ENCODE assay signal across 8 cellular contexts in genomic region chr17:68200689-68201424, GRCh38. TPM values are rescaled to one million over a fixed set of nuclear protein-coding genes. Genes with fewer than 3 reads are reported as not detected.
DNase-seq lines count a peak whose midpoint lies in the region; ATAC-seq and TF ChIP-seq lines count a peak whose summit lies in the region.

No MANE protein-coding gene starts in this region.

- H3K36me3 Mint-ChIP-seq in type B pancreatic cell = no peaks in the 10 kb centered on the region

- no peaks in the 10 kb centered on the region for H3K9me3 Mint-ChIP-seq in type B pancreatic cell

- H3K36me3 ChIP-seq in KOPT-K1 (ENCODE audit: insufficient read depth, low read length) = no peaks in the 10 kb centered on the region

- H3K4me1 Mint-ChIP-seq in type B pancreatic cell (ENCODE audit: unreplicated experiment) = peaks cover 10% of the 10 kb centered on the region

- peak overlapping the region; percentile 68 for H3K4me3 Mint-ChIP-seq in type B pancreatic cell

- POLR2A ChIA-PET in RWPE1 (lab: Yijun Ruan, JAX; ENCODE audit: low non-redundant PET) = no interaction called here

- peaks cover 9% of the 10 kb centered on the region for H3K9me3 ChIP-seq in KOPT-K1 (ENCODE audit: insufficient read depth, low read length, poor library complexity, severe bottlenecking)

- H3K27ac ChIP-seq in KOPT-K1 (ENCODE audit: low read depth, low read length, poor library complexity, severe bottlenecking) (peak overlapping the region; percentile 7), RWPE1 (no peak overlapping the region), foreskin keratinocyte (no peak overlapping the region)

- H3K27ac Mint-ChIP-seq in type B pancreatic cell = no peak overlapping the region

- peak; percentile 57 for DNase-seq in NCI-H1436 (lab: John Stamatoyannopoulos, UW)
- no peak for DNase-seq in NCI-H1436 treated with DMSO at 0.1 percent for 48 hours (lab: John Stamatoyannopoulos, UW)
- DNase-seq in RWPE1 (ENCODE audit: low spot score) = peak; percentile 44
- peak; percentile 91 for DNase-seq in activated effector memory CD4-positive, alpha-beta T cell treated with anti-CD3 and anti-CD28 coated beads, Interleukin-2, amount 50 U/mL, for 16 hours
- no peak for DNase-seq in foreskin keratinocyte
- DNase-seq in omental fat pad (ENCODE audit: low spot score) = peak; percentile 70
- no peak for DNase-seq in type B pancreatic cell (ENCODE audit: extremely low spot score, unreplicated experiment)

- ATAC-seq in foreskin keratinocyte (peak; percentile 55), omental fat pad (ENCODE audit: low FRiP score) (peak; percentile 41)

- H3K27me3 Mint-ChIP-seq in type B pancreatic cell = peaks cover 66% of the 10 kb centered on the region

- peak; percentile 95 for TF ChIP-seq CTCF in RWPE1 (conservative IDR thresholded peaks at IDR 0.05; ENCODE audit: low read depth)
- peak; percentile 82 for TF ChIP-seq CTCF in foreskin keratinocyte (conservative IDR thresholded peaks at IDR 0.05)
- peak in 1 of 3 donors; percentile 76 for TF ChIP-seq CTCF in omental fat pad (IDR thresholded peaks at IDR 0.05)
- TF ChIP-seq CTCF in type B pancreatic cell (conservative IDR thresholded peaks at IDR 0.05) = peak; percentile 86

- peaks cover 49% of the 10 kb centered on the region for H3K27me3 ChIP-seq in foreskin keratinocyte

- H3K4me1 ChIP-seq in foreskin keratinocyte = no peaks in the 10 kb centered on the region

- CTCF ChIA-PET in RWPE1 (lab: Yijun Ruan, JAX) = interaction anchor here (0.6 to 2.2 kb wide), 10 partner anchors 15 to 280 kb away, joined by 3 to 24 read pairs (median 3); partner anchors contain the start of gene AMZ2

RNA-seq across cellular contexts. Expression of gene AMZ2, which starts 47.0 kb away (rescaled TPM):
- 106 and 110 TPM in 2 replicates for total RNA-seq in foreskin keratinocyte
- 102 and 114 TPM in 2 replicates for polyA plus RNA-seq in foreskin keratinocyte
- 10 to 100 TPM; 26.6 to 59.6 (median 48.1) TPM for total RNA-seq in omental fat pad
- 68.8 and 75.6 TPM in 2 replicates for total RNA-seq in type B pancreatic cell (ENCODE audit: low replicate concordance)

Comparison
In these comparisons a context has a peak if more than half of its experiments do, and no peak if none do; other contexts are left out.
1. DNase-seq: peak in NCI-H1436 (single experiment), RWPE1 (single experiment), activated effector memory CD4-positive, alpha-beta T cell treated with anti-CD3 and anti-CD28 coated beads, Interleukin-2, amount 50 U/mL, for 16 hours (single experiment) and omental fat pad (single experiment); none in NCI-H1436 treated with DMSO at 0.1 percent for 48 hours (single experiment), foreskin keratinocyte (0 of 2) and type B pancreatic cell (single experiment).